ENCODE assay signal across 11 cellular contexts in the genomic region with DNA sequence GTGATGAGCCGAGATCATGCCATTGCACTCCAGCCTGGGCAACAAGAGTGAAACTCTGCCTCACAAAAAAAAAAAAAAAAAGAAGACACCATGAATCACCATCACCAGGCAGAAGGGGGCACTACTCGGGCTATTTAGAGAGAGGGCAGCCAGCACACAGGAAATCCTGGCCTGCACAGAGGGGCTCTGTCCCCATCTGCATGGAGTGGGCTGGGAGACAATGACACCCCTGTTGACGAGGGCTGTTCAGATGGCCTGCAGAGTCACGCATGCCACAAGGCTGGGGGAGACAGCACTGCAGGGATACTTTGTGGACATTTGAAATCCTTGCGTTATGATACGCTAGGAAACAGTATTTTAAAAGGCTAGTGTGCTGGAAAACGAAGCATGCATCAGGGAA. TPM values are rescaled to one million over a fixed set of nuclear protein-coding genes. Genes with fewer than 3 reads are reported as not detected.
DNase-seq lines count a peak whose midpoint lies in the region; ATAC-seq and TF ChIP-seq lines count a peak whose summit lies in the region.
"Had no signal": no experiment of that assay in that cellular context is flagged by ENCODE, and none has a peak within 500 bp of the region (broad histone marks: within the 10 kb centered on the region; RNA-seq: fewer than 3 reads in every experiment).

No MANE protein-coding gene starts in this region.

- H3K27me3 ChIP-seq in OCI-LY3 (ENCODE audit: low read depth, low read length) (peaks cover 25% of the 10 kb centered on the region), esophagus squamous epithelium (no peaks in the 10 kb centered on the region)
- H3K27me3 ChIP-seq: suprapubic skin had no signal

- WGBS in esophagus squamous epithelium, 2 donors, result 65 to 80% methylated on average over 7 of the region's 7 CpGs

- H3K4me3 ChIP-seq in GM12864 (ENCODE audit: low read depth, low read length) (no peak overlapping the region), OCI-LY3 (ENCODE audit: low read length) (no peak overlapping the region), esophagus squamous epithelium (no peak overlapping the region)
- H3K4me3 ChIP-seq: suprapubic skin had no signal

- no peaks in the 10 kb centered on the region for H4K20me1 ChIP-seq in OCI-LY3 (ENCODE audit: insufficient read depth, low read length)

- no peak for DNase-seq in GM12864 (ENCODE audit: low read depth)
- no peak for DNase-seq in esophagus squamous epithelium (lab: John Stamatoyannopoulos, UW)
- peak; percentile 45 for DNase-seq in retina
- DNase-seq in NCI-H128 (lab: John Stamatoyannopoulos, UW; ENCODE audit: unreplicated experiment), result no peak
- no peak for DNase-seq in kidney tubule cell (ENCODE audit: low spot score)
- DNase-seq: activated CD4-positive, alpha-beta memory T cell treated with anti-CD3 and anti-CD28 coated beads for 36 hours; cerebellar nuclear complex had no signal

- H3K4me1 ChIP-seq in OCI-LY3 (ENCODE audit: low read length), result peaks cover 45% of the 10 kb centered on the region
- H3K4me1 ChIP-seq in esophagus squamous epithelium, result peaks cover 43 to 91% (median 47%) of the 10 kb centered on the region in 3 donors

- ATAC-seq in GM21576 (IDR thresholded peaks at IDR 0.05; ENCODE audit: unreplicated experiment), result no peak
- no peak for ATAC-seq in GM19452 (IDR thresholded peaks at IDR 0.05; ENCODE audit: unreplicated experiment)

- H3K36me3 ChIP-seq in OCI-LY3 (replicated peaks; ENCODE audit: low read depth, low read length) (no peaks in the 10 kb centered on the region), esophagus squamous epithelium (no peaks in the 10 kb centered on the region)
- H3K36me3 ChIP-seq: suprapubic skin had no signal

- no peak for TF ChIP-seq POLR2A in esophagus squamous epithelium (IDR thresholded peaks at IDR 0.05)

- H3K9ac ChIP-seq in OCI-LY3 (ENCODE audit: low read length), result no peak overlapping the region

- no peak overlapping the region for H3K4me2 ChIP-seq in OCI-LY3 (ENCODE audit: low read length)

- no peaks in the 10 kb centered on the region for H3K79me2 ChIP-seq in OCI-LY3 (ENCODE audit: low read length)

- H3K27ac ChIP-seq in OCI-LY3 (ENCODE audit: low read length), result no peak overlapping the region
- H3K27ac ChIP-seq in esophagus squamous epithelium, result peak overlapping the region in 3 of 4 donors; percentile 49 to 92 (median 52)
- H3K27ac ChIP-seq: suprapubic skin had no signal

- no peak overlapping the region for H2AFZ ChIP-seq in OCI-LY3 (ENCODE audit: low read depth, low read length)

- intact Hi-C loops in esophagus squamous epithelium (cut with DNase I), result no loop called here

- no peaks in the 10 kb centered on the region for H3K9me3 ChIP-seq in OCI-LY3 (ENCODE audit: insufficient read depth, low read length)
- H3K9me3 ChIP-seq in esophagus squamous epithelium, result no peaks in the 10 kb centered on the region
- H3K9me3 ChIP-seq: suprapubic skin had no signal

- peak; percentile 9 for TF ChIP-seq CTCF in GM12864 (IDR thresholded peaks at IDR 0.05; ENCODE audit: low read depth, low read length, missing control alignments)
- TF ChIP-seq CTCF in OCI-LY3 (IDR thresholded peaks at IDR 0.05; ENCODE audit: low read depth, low read length), result peak; percentile 15; the same call in 1 of the 2 replicates
- TF ChIP-seq CTCF in esophagus squamous epithelium (IDR thresholded peaks at IDR 0.05), result no peak

RNA-seq across cellular contexts. Expression of a gene that starts 48.3 kb away (rescaled TPM):
- total RNA-seq in esophagus squamous epithelium, result 10 to 100 TPM in 3 of 4 donors, 1 to 10 TPM in 1; 7.4 to 27.3 (median 18.4) TPM

RNA-seq across cellular contexts. Expression of a gene that starts 57.1 kb away (rescaled TPM):
- 10 to 100 TPM in 3 of 4 donors, 1 to 10 TPM in 1; 9.9 to 25.2 (median 20.8) TPM for total RNA-seq in esophagus squamous epithelium

Comparison
In these comparisons a context has a peak if more than half of its experiments do, and no peak if none do; other contexts are left out.
1. CTCF ChIP-seq: peak in GM12864 (single experiment) and OCI-LY3 (single experiment); none in esophagus squamous epithelium (0 of 6).